ENCODE assay signal across 16 cellular contexts in genomic region chr2:105959357-105959756, GRCh38.
DNase-seq lines count a peak whose midpoint lies in the region; ATAC-seq, FAIRE-seq and TF ChIP-seq lines count a peak whose summit lies in the region.
"Had no signal": no experiment of that assay in that cellular context is flagged by ENCODE, and none has a peak within 500 bp of the region (broad histone marks: within the 10 kb centered on the region; RNA-seq: fewer than 3 reads in every experiment).

No MANE protein-coding gene starts in this region.

- TF ChIP-seq POLR2A in HepG2 (IDR thresholded peaks at IDR 0.05; ENCODE audit: insufficient read depth in 1 of 2, low read depth in 2 of 2, low read length in 2 of 2) (no peak), right lobe of liver (IDR thresholded peaks at IDR 0.05) (no peak)

- no peaks in the 10 kb centered on the region for H3K36me3 Mint-ChIP-seq in T-helper 17 cell (ENCODE audit: low read depth)

- POLR2A ChIA-PET in HepG2 (lab: Yijun Ruan, JAX), result no interaction called here

- no peaks in the 10 kb centered on the region for H3K9me3 ChIP-seq in HepG2 (ENCODE audit: low read length)
- no peaks in the 10 kb centered on the region for H3K9me3 ChIP-seq in right lobe of liver
- no peaks in the 10 kb centered on the region for H3K9me3 ChIP-seq in T-helper 17 cell (ENCODE audit: control insufficient read depth, low read length, poor library complexity, severe bottlenecking)
- no peaks in the 10 kb centered on the region for H3K9me3 ChIP-seq in HAP-1

- no peaks in the 10 kb centered on the region for H3K4me1 ChIP-seq in HepG2 (ENCODE audit: insufficient read depth, low read length)
- H3K4me1 ChIP-seq in right lobe of liver, result no peaks in the 10 kb centered on the region
- no peaks in the 10 kb centered on the region for H3K4me1 ChIP-seq in HAP-1

- in situ Hi-C loops in HepG2 (cut with HindIII; ENCODE audit: extremely low pct_ligation_motif_present, low pct_unique_long_range_greater_than_20kb), result no loop called here
- in situ Hi-C loops in HAP-1 (cut with MboI; ENCODE audit: low sequenced_read_pairs), result no loop called here

- TF ChIP-seq RAD21 in HepG2 (CRISPR knock-in tag; IDR thresholded peaks at IDR 0.05), result no peak

- H3K27ac ChIP-seq in HepG2 (ENCODE audit: extremely low read length, insufficient read depth, low read length), result no peak overlapping the region
- H3K27ac ChIP-seq in right lobe of liver, result no peak overlapping the region
- H3K27ac ChIP-seq: HL-60 had no signal

- FAIRE-seq in HepG2 (lab: Jason Lieb, UNC), result no peak
- FAIRE-seq: GM12878 had no signal

- no TSS peak for BruUV-seq in HepG2 (replicated peaks; lab: Mats Ljungman, UMichigan)

- TF ChIP-seq EP300 in HepG2 (IDR thresholded peaks at IDR 0.05; ENCODE audit: low read depth in 2 of 2, low read length in 2 of 2), result no peak
- TF ChIP-seq EP300 in HepG2 (CRISPR knock-in tag; IDR thresholded peaks at IDR 0.05; ENCODE audit: borderline replicate concordance), result no peak

- peaks cover 11% of the 10 kb centered on the region for H3K4me1 Mint-ChIP-seq in T-helper 17 cell

- DNase-seq in HepG2 (ENCODE audit: low spot score) (no peak), right lobe of liver (no peak), T-helper 17 cell (no peak), sciatic nerve (ENCODE audit: low spot score) (no peak), HAP-1 (ENCODE audit: low spot score in 2 of 2) (no peak), left ventricle myocardium superior (no peak), mesenteric fat pad (ENCODE audit: low spot score) (no peak)
- DNase-seq: 8988T; C1 segment of cervical spinal cord; Calu3; CD4-positive, alpha-beta T cell; DMS 273 treated with DMSO at 0.1 percent for 48 hours; IMR-90 had no signal

- no peaks in the 10 kb centered on the region for H3K27me3 Mint-ChIP-seq in T-helper 17 cell
- H3K27me3 Mint-ChIP-seq: CD4-positive, alpha-beta T cell had no signal

- no peaks in the 10 kb centered on the region for H4K20me1 ChIP-seq in HepG2 (ENCODE audit: insufficient read depth, low read length)

- CTCF ChIA-PET in HepG2 (lab: Yijun Ruan, JAX; ENCODE audit: low intra/inter-chr PET ratio, low total read pairs), result no interaction called here

- WGBS in HepG2 (ENCODE audit: low lambda C conversion rate), result 47% methylated on average over 4 of the region's 4 CpGs
- 90% methylated on average over 3 of the region's 4 CpGs for WGBS in right lobe of liver (ENCODE audit: insufficient coverage, low coverage, low lambda C conversion rate, missing lambda C conversion rate)

- H3K4me2 ChIP-seq in HepG2 (ENCODE audit: low read depth, low read length), result no peak overlapping the region

- H2AFZ ChIP-seq in HepG2 (ENCODE audit: low read length), result no peak overlapping the region

- TF ChIP-seq CTCF in HepG2 (CRISPR knock-in tag; IDR thresholded peaks at IDR 0.05), result no peak
- no peak for TF ChIP-seq CTCF in right lobe of liver (IDR thresholded peaks at IDR 0.05)

- H3K27ac Mint-ChIP-seq in T-helper 17 cell, result peak overlapping the region; percentile 71
- H3K27ac Mint-ChIP-seq: CD4-positive, alpha-beta T cell had no signal

- H3K36me3 ChIP-seq in HepG2 (replicated peaks in 1 of 2; ENCODE audit: control insufficient read depth in 1 of 2, insufficient read depth in 2 of 2, low read length in 2 of 2), result no peaks in the 10 kb centered on the region
- no peaks in the 10 kb centered on the region for H3K36me3 ChIP-seq in right lobe of liver
- H3K36me3 ChIP-seq in HAP-1 (replicated peaks), result no peaks in the 10 kb centered on the region

- ATAC-seq in HepG2, result peak; percentile 49; the same call in 2 of the 3 replicates
- no peak for ATAC-seq in right lobe of liver
- ATAC-seq in T-helper 17 cell, result no peak
- peak; percentile 58 for ATAC-seq in sciatic nerve
- no peak for ATAC-seq in left ventricle myocardium superior
- ATAC-seq: GM12878, HCT116 had no signal

- H3K27me3 ChIP-seq in HepG2 (ENCODE audit: control insufficient read depth in 1 of 2, insufficient read depth in 2 of 2, low read length in 2 of 2) (peaks cover 0 to 27% of the 10 kb centered on the region in 2 experiments; a peak in 3 of 5 replicates), right lobe of liver (no peaks in the 10 kb centered on the region), HAP-1 (ENCODE audit: low read depth) (no peaks in the 10 kb centered on the region)

- H3K4me3 Mint-ChIP-seq in T-helper 17 cell, result no peak overlapping the region
- H3K4me3 Mint-ChIP-seq: CD4-positive, alpha-beta T cell had no signal

- intact Hi-C loops in HepG2 (cut with micrococcal nuclease; ENCODE audit: unreplicated experiment), result no loop called here
- intact Hi-C loops in right lobe of liver (cut with DNase I), result no loop called here
- intact Hi-C loops in sciatic nerve (cut with DNase I), result no loop called here
- intact Hi-C loops in left ventricle myocardium superior (cut with micrococcal nuclease), result no loop called here

- no peaks in the 10 kb centered on the region for H3K79me2 ChIP-seq in HepG2 (ENCODE audit: insufficient read depth, low read length)

- H3K9ac ChIP-seq in HepG2 (ENCODE audit: insufficient read depth, low read depth, low read length), result no peak overlapping the region

- H3K4me3 ChIP-seq in HepG2 (replicated peaks in 1 of 3; ENCODE audit: insufficient read depth in 1 of 3, low read depth in 2 of 3, low read length in 3 of 3) (no peak overlapping the region), right lobe of liver (no peak overlapping the region), HAP-1 (no peak overlapping the region)
- H3K4me3 ChIP-seq: GM12878 had no signal

TF ChIP-seq in HepG2, 621 proteins besides CTCF, POLR2A, EP300 and RAD21:
- no peak for TF ChIP-seq FIP1L1 (IDR thresholded peaks at IDR 0.05; ENCODE audit: borderline replicate concordance, insufficient read depth, low read depth, low read length)

Comparison
In these comparisons a context has a peak if more than half of its experiments do, and no peak if none do; other contexts are left out.
1. ATAC-seq: peak in HepG2 (single experiment) and sciatic nerve (single experiment); none in right lobe of liver (0 of 4), T-helper 17 cell (single experiment) and left ventricle myocardium superior (single experiment).